Comparison of ENCODE assay signal across 8 cellular contexts in the genomic region with DNA sequence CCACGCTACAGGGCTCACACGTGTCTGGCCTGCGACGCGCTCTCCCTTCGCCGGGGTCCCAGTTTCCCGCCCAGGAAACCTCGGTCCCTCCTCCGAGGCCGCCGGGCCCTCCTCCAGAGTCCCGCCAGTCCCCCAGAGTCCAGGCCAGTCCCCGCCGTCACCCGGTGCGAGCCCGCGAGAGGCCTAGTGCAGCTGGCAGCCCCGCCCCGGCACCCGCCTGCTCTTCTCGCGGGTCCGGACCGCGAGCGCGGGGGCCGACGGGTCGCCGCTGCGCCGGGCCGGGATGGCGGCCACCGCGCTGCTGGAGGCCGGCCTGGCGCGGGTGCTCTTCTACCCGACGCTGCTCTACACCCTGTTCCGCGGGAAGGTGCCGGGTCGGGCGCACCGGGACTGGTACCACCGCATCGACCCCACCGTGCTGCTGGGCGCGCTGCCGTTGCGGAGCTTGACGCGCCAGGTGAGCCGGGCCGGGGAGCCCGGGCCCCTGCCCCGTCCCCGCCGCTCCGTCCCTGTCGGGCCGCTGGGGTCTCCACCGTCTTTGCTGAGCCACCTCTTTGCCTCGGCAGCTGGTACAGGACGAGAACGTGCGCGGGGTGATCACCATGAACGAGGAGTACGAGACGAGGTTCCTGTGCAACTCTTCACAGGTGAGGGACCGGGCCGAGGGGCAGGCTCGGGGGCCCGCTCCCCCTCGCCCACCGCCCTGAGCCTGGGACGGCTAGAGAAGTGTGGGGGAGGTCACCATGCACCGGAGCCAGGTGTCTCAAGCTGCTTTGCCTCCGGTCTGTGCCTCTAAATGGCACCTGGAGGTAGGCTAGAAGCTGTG. TPM values are rescaled to one million over a fixed set of nuclear protein-coding genes. Genes with fewer than 3 reads are reported as not detected.
A peak's percentile ranks its signal among the peaks of the same experiment; 100 is the strongest.
DNase-seq lines count a peak whose midpoint lies in the region; ATAC-seq and TF ChIP-seq lines count a peak whose summit lies in the region.

A gene with protein sequence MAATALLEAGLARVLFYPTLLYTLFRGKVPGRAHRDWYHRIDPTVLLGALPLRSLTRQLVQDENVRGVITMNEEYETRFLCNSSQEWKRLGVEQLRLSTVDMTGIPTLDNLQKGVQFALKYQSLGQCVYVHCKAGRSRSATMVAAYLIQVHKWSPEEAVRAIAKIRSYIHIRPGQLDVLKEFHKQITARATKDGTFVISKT (plus strand): TSS at position 260 of the 826 bp plus-strand sequence. CDS start 24 bp downstream, at position 284.

- 0% methylated on average over 73 of the region's 86 CpGs; no CpG with 5 or more reads in 1 of the 2 donors for WGBS in transverse colon (ENCODE audit: low coverage in 1 of 2), 2 donors

- TF ChIP-seq EP300 in transverse colon (IDR thresholded peaks at IDR 0.05; ENCODE audit: low read depth) = no peak

- H3K9me3 ChIP-seq in transverse colon = no peaks in the 10 kb centered on the region

- intact Hi-C loops in transverse colon (cut with DNase I; ENCODE audit: low total_unique reads) = no loop called here

- TF ChIP-seq CTCF in HL-60 (IDR thresholded peaks at IDR 0.05; ENCODE audit: insufficient read depth, low read length) = no peak
- no peak for TF ChIP-seq CTCF in transverse colon (IDR thresholded peaks at IDR 0.05)

- in situ Hi-C loops in Caki2 (cut with HindIII; ENCODE audit: low pct_unique_long_range_greater_than_20kb, low sequenced_read_pairs) (no loop called here), transverse colon (cut with MboI; ENCODE audit: low pct_ligation_motif_present in 1 of 4, low pct_unique_long_range_greater_than_20kb in 1 of 4, low sequenced_read_pairs in 3 of 4) (loop anchor here in 1 of 4 donors (25.0 kb wide), 1 partner anchor 103 kb away; no protein-coding TSS in a partner anchor)

- peaks cover 0 to 20% (median 9%) of the 10 kb centered on the region in 4 donors for H3K4me1 ChIP-seq in transverse colon

- H3K4me3 ChIP-seq in HL-60 (replicated peaks; ENCODE audit: insufficient read depth, low read length) (peak within 1 kb of the TSS; percentile 93), transverse colon (peak within 1 kb of the TSS; percentile 71 to 91 (median 76))

- H3K36me3 ChIP-seq in transverse colon = no peaks in the 10 kb centered on the region

- peak within 1 kb of the TSS; percentile 72 for H3K27ac ChIP-seq in HL-60 (replicated peaks)
- peak within 1 kb of the TSS; percentile 78 to 85 (median 82) for H3K27ac ChIP-seq in transverse colon

- H3K27me3 ChIP-seq in HL-60 (ENCODE audit: insufficient read depth, poor library complexity, severe bottlenecking) = no peaks in the 10 kb centered on the region
- H3K27me3 ChIP-seq in transverse colon = no peaks in the 10 kb centered on the region

- DNase-seq in Caki2 (ENCODE audit: low read depth) (peak; percentile 61), HL-60 (ENCODE audit: low read depth in 1 of 2, low spot score in 1 of 2) (peak in 1 of 2 experiments; percentile 69), SHP77 treated with DMSO at 0.1 percent for 48 hours (lab: John Stamatoyannopoulos, UW) (peak; percentile 36), germinal center (ENCODE audit: low spot score) (peak; percentile 66), occipital lobe (lab: John Stamatoyannopoulos, UW) (no peak), transverse colon (peak; percentile 81)
- peak; percentile 45 for DNase-seq in activated gamma-delta T cell treated with anti-CD3 and anti-CD28 coated beads, Interleukin-2, amount 50 U/mL, for 16 hours (ENCODE audit: low read depth)

- peak; percentile 94 for ATAC-seq in GM19463 (IDR thresholded peaks at IDR 0.05; ENCODE audit: unreplicated experiment)

- peak; percentile 36 for TF ChIP-seq POLR2A in transverse colon (IDR thresholded peaks at IDR 0.05)

RNA-seq across cellular contexts. Expression of the gene that starts here (rescaled TPM):
- total RNA-seq in Caki2 (2014; rRNA removed; shearing (Covaris generic); ENCODE audit: low replicate concordance) = 100 and 109 TPM in 2 replicates
- total RNA-seq in occipital lobe (25.3 TPM), transverse colon (10 to 100 TPM; 19.1 to 79.1 (median 74.1) TPM)
